ENCODE assay signal across 17 cellular contexts in the genomic region with DNA sequence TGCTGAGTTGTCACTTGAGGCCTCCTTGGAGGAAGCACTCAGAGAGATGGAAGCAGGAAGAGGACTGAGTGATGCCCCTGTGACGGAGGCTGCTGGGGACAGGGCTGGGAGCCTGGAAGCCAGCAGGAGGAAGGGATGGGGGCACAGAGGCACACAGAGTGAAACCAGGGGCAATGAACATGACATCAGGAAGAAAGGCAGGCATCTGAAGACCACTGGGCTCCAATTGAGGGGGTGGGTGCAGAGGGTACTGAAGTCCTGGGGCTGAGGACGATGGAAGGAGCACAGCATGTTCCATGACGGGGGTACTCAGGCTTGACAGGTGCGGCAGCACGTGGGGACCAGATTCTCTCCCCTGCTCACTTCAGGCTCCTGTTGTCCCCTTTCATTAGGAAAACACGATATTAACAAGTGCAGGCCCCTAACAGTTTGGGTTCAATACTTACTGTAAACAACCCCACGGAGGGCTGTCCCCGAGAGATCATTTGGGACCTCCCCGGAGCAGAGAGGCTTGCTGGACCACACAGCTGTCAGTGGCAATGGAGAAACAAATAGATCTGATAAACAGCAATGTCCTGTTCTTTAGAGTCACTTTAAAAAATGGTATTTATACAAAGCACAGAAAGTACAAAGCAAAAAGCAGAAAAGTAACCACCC. TPM values are rescaled to one million over a fixed set of nuclear protein-coding genes. Genes with fewer than 3 reads are reported as not detected.
DNase-seq lines count a peak whose midpoint lies in the region; ATAC-seq and TF ChIP-seq lines count a peak whose summit lies in the region.
"Had no signal": no experiment of that assay in that cellular context is flagged by ENCODE, and none has a peak within 500 bp of the region (broad histone marks: within the 10 kb centered on the region; RNA-seq: fewer than 3 reads in every experiment).

No MANE protein-coding gene starts in this region.

- no peaks in the 10 kb centered on the region for H3K27me3 ChIP-seq in CD4-positive, alpha-beta memory T cell (ENCODE audit: insufficient read depth, low read length)
- H3K27me3 ChIP-seq: dorsolateral prefrontal cortex had no signal

- H3K27ac Mint-ChIP-seq in CD4-positive, alpha-beta memory T cell, result peak overlapping the region; percentile 48 to 87 (median 81)
- peak overlapping the region; percentile 22 for H3K27ac Mint-ChIP-seq in activated naive CD8-positive, alpha-beta T cell treated with anti-CD3 and anti-CD28 coated beads, Interleukin-2, amount 10 ng/mL, durations not matched to agents 7 days and 5 days
- H3K27ac Mint-ChIP-seq in naive thymus-derived CD8-positive, alpha-beta T cell, result peak overlapping the region in 8 of 10 donors; percentile 1 to 93 (median 76)

- intact Hi-C loops in CD4-positive, alpha-beta memory T cell (cut with micrococcal nuclease), result loop anchor here (10.0 kb wide), 1 partner anchor 304 kb away; no protein-coding TSS in a partner anchor

- no peak overlapping the region for H3K4me3 ChIP-seq in CD4-positive, alpha-beta memory T cell (ENCODE audit: low read length in 2 of 2)
- H3K4me3 ChIP-seq: dorsolateral prefrontal cortex, GM23248 had no signal

- CTCF ChIA-PET in CD4-positive, alpha-beta memory T cell (lab: Charles Lee; ENCODE audit: partially characterized antibody), result no interaction called here

- no peaks in the 10 kb centered on the region for H3K27me3 Mint-ChIP-seq in CD4-positive, alpha-beta memory T cell
- H3K27me3 Mint-ChIP-seq in activated naive CD8-positive, alpha-beta T cell treated with anti-CD3 and anti-CD28 coated beads, Interleukin-2, amount 10 ng/mL, durations not matched to agents 7 days and 5 days, result no peaks in the 10 kb centered on the region
- no peaks in the 10 kb centered on the region for H3K27me3 Mint-ChIP-seq in naive thymus-derived CD8-positive, alpha-beta T cell

- H3K36me3 ChIP-seq in CD4-positive, alpha-beta memory T cell (ENCODE audit: insufficient read depth, low read length), result peaks cover 23% of the 10 kb centered on the region

- no peak for DNase-seq in CD4-positive, alpha-beta memory T cell
- DNase-seq in activated naive CD8-positive, alpha-beta T cell treated with anti-CD3 and anti-CD28 coated beads, Interleukin-2, amount 10 ng/mL, durations not matched to agents 7 days and 5 days, result no peak
- no peak for DNase-seq in naive thymus-derived CD8-positive, alpha-beta T cell
- no peak for DNase-seq in NOMO-1 treated with DMSO at 0.1 percent for 48 hours (lab: John Stamatoyannopoulos, UW; ENCODE audit: unreplicated experiment)
- no peak for DNase-seq in NCI-H748 treated with DMSO at 0.1 percent for 48 hours (lab: John Stamatoyannopoulos, UW)
- no peak for DNase-seq in amniotic stem cell (lab: John Stamatoyannopoulos, UW)
- DNase-seq: activated T-cell treated with anti-CD3 and anti-CD28 coated beads, Interleukin-2, amount 50 U/mL, for 4 hours; GM23248; KG1; NCI-H1436; NCI-H446; OCI-M1; trophoblast cell had no signal

- H3K27ac ChIP-seq in CD4-positive, alpha-beta memory T cell (ENCODE audit: low read depth, low read length), result no peak overlapping the region
- H3K27ac ChIP-seq: GM23248 had no signal

- peaks cover 44 to 75% (median 58%) of the 10 kb centered on the region in 4 donors for H3K4me1 Mint-ChIP-seq in CD4-positive, alpha-beta memory T cell
- H3K4me1 Mint-ChIP-seq in activated naive CD8-positive, alpha-beta T cell treated with anti-CD3 and anti-CD28 coated beads, Interleukin-2, amount 10 ng/mL, durations not matched to agents 7 days and 5 days, result peaks cover 30% of the 10 kb centered on the region
- peaks cover 17 to 79% (median 60%) of the 10 kb centered on the region in 4 donors for H3K4me1 Mint-ChIP-seq in naive thymus-derived CD8-positive, alpha-beta T cell

- POLR2A ChIA-PET in CD4-positive, alpha-beta memory T cell (lab: Charles Lee; ENCODE audit: partially characterized antibody), result interaction anchor here (0.6 to 14.9 kb wide), 3 partner anchors 8 to 257 kb away, joined by 3 to 426 read pairs (median 21); partner anchors contain the start of gene INPP5D
- POLR2A ChIA-PET in activated naive CD8-positive, alpha-beta T cell treated with anti-CD3 and anti-CD28 coated beads, Interleukin-2, amount 10 ng/mL, durations not matched to agents 7 days and 5 days (lab: Charles Lee), result no interaction called here
- POLR2A ChIA-PET in naive thymus-derived CD8-positive, alpha-beta T cell (lab: Charles Lee), result interaction anchor here (1.2 to 3.3 kb wide), 2 partner anchors 8 to 31 kb away, joined by 3 to 18 read pairs; partner anchors contain the start of gene INPP5D

- no peak for ATAC-seq in activated naive CD8-positive, alpha-beta T cell treated with anti-CD3 and anti-CD28 coated beads, Interleukin-2, amount 10 ng/mL, durations not matched to agents 7 days and 5 days (ENCODE audit: low read depth)
- no peak for ATAC-seq in naive thymus-derived CD8-positive, alpha-beta T cell
- ATAC-seq in GM21381 (IDR thresholded peaks at IDR 0.05; ENCODE audit: unreplicated experiment), result no peak
- ATAC-seq: activated T-cell treated with anti-CD3 and anti-CD28 coated beads, Interleukin-2, amount 50 U/mL, for 4 hours had no signal

- peak overlapping the region in 7 of 8 donors; percentile 13 to 70 (median 55) for H3K4me3 Mint-ChIP-seq in CD4-positive, alpha-beta memory T cell
- H3K4me3 Mint-ChIP-seq in activated naive CD8-positive, alpha-beta T cell treated with anti-CD3 and anti-CD28 coated beads, Interleukin-2, amount 10 ng/mL, durations not matched to agents 7 days and 5 days, result no peak overlapping the region
- peak overlapping the region in 6 of 10 donors; percentile 9 to 62 (median 34) for H3K4me3 Mint-ChIP-seq in naive thymus-derived CD8-positive, alpha-beta T cell
- H3K4me3 Mint-ChIP-seq: activated T-cell treated with anti-CD3 and anti-CD28 coated beads, Interleukin-2, amount 50 U/mL, for 4 hours had no signal

- peaks cover 49 to 66% of the 10 kb centered on the region in 2 donors for H3K36me3 Mint-ChIP-seq in CD4-positive, alpha-beta memory T cell
- H3K36me3 Mint-ChIP-seq in activated naive CD8-positive, alpha-beta T cell treated with anti-CD3 and anti-CD28 coated beads, Interleukin-2, amount 10 ng/mL, durations not matched to agents 7 days and 5 days, result peaks cover 64% of the 10 kb centered on the region
- H3K36me3 Mint-ChIP-seq in naive thymus-derived CD8-positive, alpha-beta T cell, result peaks cover 7 to 66% (median 29%) of the 10 kb centered on the region in 3 donors

- no peaks in the 10 kb centered on the region for H3K9me3 ChIP-seq in CD4-positive, alpha-beta memory T cell (ENCODE audit: control insufficient read depth in 1 of 2, low read length in 2 of 2)

- TF ChIP-seq POLR2A in GM19193 (IDR thresholded peaks at IDR 0.05; ENCODE audit: extremely low read depth, insufficient read depth, insufficient read length), result peak; percentile 35

- peaks cover 86% of the 10 kb centered on the region for H3K4me1 ChIP-seq in CD4-positive, alpha-beta memory T cell (ENCODE audit: insufficient read depth, low read length)

- peaks cover 0 to 6% (median 3%) of the 10 kb centered on the region in 8 donors for H3K9me3 Mint-ChIP-seq in CD4-positive, alpha-beta memory T cell
- H3K9me3 Mint-ChIP-seq in activated naive CD8-positive, alpha-beta T cell treated with anti-CD3 and anti-CD28 coated beads, Interleukin-2, amount 10 ng/mL, durations not matched to agents 7 days and 5 days, result peaks cover 4% of the 10 kb centered on the region
- peaks cover 0 to 5% (median 2%) of the 10 kb centered on the region in 9 donors for H3K9me3 Mint-ChIP-seq in naive thymus-derived CD8-positive, alpha-beta T cell

RNA-seq across cellular contexts. Expression of gene INPP5D, which starts 8.7 kb away (rescaled TPM):
- 100 to 1,000 TPM; 117 to 127 TPM for total RNA-seq in CD4-positive, alpha-beta memory T cell
- polyA plus RNA-seq in CD4-positive, alpha-beta memory T cell, result 100 to 1,000 TPM in 1 of 2 donors, 10 to 100 TPM in 1; 29.6 to 125 TPM
- total RNA-seq in activated naive CD8-positive, alpha-beta T cell treated with anti-CD3 and anti-CD28 coated beads, Interleukin-2, amount 10 ng/mL, durations not matched to agents 7 days and 5 days, result 100 to 1,000 TPM; 129 to 135 TPM
- 100 to 1,000 TPM; 123 to 124 TPM for total RNA-seq in naive thymus-derived CD8-positive, alpha-beta T cell
- polyA plus RNA-seq in naive thymus-derived CD8-positive, alpha-beta T cell, result 10 to 100 TPM; 36.4 to 88.3 (median 44.7) TPM
- total RNA-seq: GM23248 had no signal

RNA-seq across cellular contexts. Expression of gene NEU2, which starts 36.4 kb away (rescaled TPM):
- not detected for total RNA-seq in CD4-positive, alpha-beta memory T cell
- not detected for polyA plus RNA-seq in CD4-positive, alpha-beta memory T cell
- total RNA-seq in activated naive CD8-positive, alpha-beta T cell treated with anti-CD3 and anti-CD28 coated beads, Interleukin-2, amount 10 ng/mL, durations not matched to agents 7 days and 5 days, result not detected
- not detected for total RNA-seq in naive thymus-derived CD8-positive, alpha-beta T cell
- not detected for polyA plus RNA-seq in naive thymus-derived CD8-positive, alpha-beta T cell
- total RNA-seq: activated T-cell treated with anti-CD3 and anti-CD28 coated beads, Interleukin-2, amount 50 U/mL, for 4 hours; dorsolateral prefrontal cortex; GM23248; pulmonary artery endothelial cell had no signal
- polyA plus RNA-seq: GM23248 had no signal

RNA-seq across cellular contexts. Expression of gene NGEF, which starts 55.8 kb away (rescaled TPM):
- not detected for total RNA-seq in CD4-positive, alpha-beta memory T cell
- not detected for polyA plus RNA-seq in CD4-positive, alpha-beta memory T cell
- total RNA-seq in activated naive CD8-positive, alpha-beta T cell treated with anti-CD3 and anti-CD28 coated beads, Interleukin-2, amount 10 ng/mL, durations not matched to agents 7 days and 5 days, result not detected
- not detected for total RNA-seq in naive thymus-derived CD8-positive, alpha-beta T cell
- polyA plus RNA-seq in naive thymus-derived CD8-positive, alpha-beta T cell, result not detected
- polyA plus RNA-seq: GM23248 had no signal

Comparison
In these comparisons a context has a peak if more than half of its experiments do, and no peak if none do; other contexts are left out.
1. H3K27ac Mint-ChIP-seq: peak in every context shown above with its lines; median percentile 81 in CD4-positive, alpha-beta memory T cell; 76 in naive thymus-derived CD8-positive, alpha-beta T cell; 22 in activated naive CD8-positive, alpha-beta T cell treated with anti-CD3 and anti-CD28 coated beads, Interleukin-2, amount 10 ng/mL, durations not matched to agents 7 days and 5 days.